8 cellular contexts compared by ENCODE assay signal in genomic region chr11:134045799-134046635, GRCh38. TPM values are rescaled to one million over a fixed set of nuclear protein-coding genes. Genes with fewer than 3 reads are reported as not detected.
DNase-seq lines count a peak whose midpoint lies in the region; ATAC-seq and TF ChIP-seq lines count a peak whose summit lies in the region.

No MANE protein-coding gene starts in this region.

- H3K27ac ChIP-seq in sigmoid colon = peak overlapping the region; percentile 74 to 98 (median 80)

- no peak for TF ChIP-seq EP300 in sigmoid colon (IDR thresholded peaks at IDR 0.05)

- peaks cover 0 to 63% (median 60%) of the 10 kb centered on the region in 4 donors for H3K4me1 ChIP-seq in sigmoid colon

- H3K27me3 ChIP-seq in sigmoid colon = no peaks in the 10 kb centered on the region

- intact Hi-C loops in sigmoid colon (cut with DNase I) = loop anchor here (2.0 to 5.0 kb wide), 2 partner anchors 76 to 115 kb away; no protein-coding TSS in a partner anchor

- H3K4me3 ChIP-seq in GM12864 (ENCODE audit: low read depth, low read length) = no peak overlapping the region
- H3K4me3 ChIP-seq in epithelial cell of esophagus (ENCODE audit: low read length) = no peak overlapping the region
- no peak overlapping the region for H3K4me3 ChIP-seq in sigmoid colon

- ATAC-seq in GM21825 (IDR thresholded peaks at IDR 0.05; ENCODE audit: unreplicated experiment) = no peak
- no peak for ATAC-seq in GM19455 (IDR thresholded peaks at IDR 0.05; ENCODE audit: unreplicated experiment)

- 71 to 82% methylated on average over 25 of the region's 25 CpGs for WGBS in sigmoid colon, 2 donors

- no peaks in the 10 kb centered on the region for H3K9me3 ChIP-seq in sigmoid colon

- no peaks in the 10 kb centered on the region for H3K36me3 ChIP-seq in sigmoid colon

- TF ChIP-seq CTCF in GM12864 (IDR thresholded peaks at IDR 0.05; ENCODE audit: low read depth, low read length, missing control alignments) = peak; percentile 42
- peak; percentile 61 for TF ChIP-seq CTCF in epithelial cell of esophagus (IDR thresholded peaks at IDR 0.05; ENCODE audit: insufficient read depth, low read depth, low read length, missing control alignments)
- TF ChIP-seq CTCF in sigmoid colon (IDR thresholded peaks at IDR 0.05) = peak; percentile 59 to 89 (median 74)

- TF ChIP-seq POLR2A in sigmoid colon (IDR thresholded peaks at IDR 0.05) = no peak

- no peak for DNase-seq in GM12864 (ENCODE audit: low read depth)
- DNase-seq in NCI-H446 treated with DMSO at 0.1 percent for 48 hours (lab: John Stamatoyannopoulos, UW) = peak; percentile 21
- DNase-seq in epithelial cell of esophagus (ENCODE audit: low read depth) = peak; percentile 34
- DNase-seq in sigmoid colon = peak; percentile 83
- no peak for DNase-seq in Ammon's horn (ENCODE audit: low spot score)
- no peak for DNase-seq in activated effector memory CD4-positive, alpha-beta T cell treated with Interleukin-2 at 50 U/mL for 16 hours

RNA-seq across cellular contexts. Expression of gene JAM3, which starts 22.9 kb away (rescaled TPM):
- 100 to 1,000 TPM in 1 of 4 donors, 10 to 100 TPM in 3; 69.4 to 125 (median 82.0) TPM for total RNA-seq in sigmoid colon
- polyA plus RNA-seq in sigmoid colon = 1 to 10 TPM in 2 of 3 donors, under 1 TPM in 1; 0.69 to 7.5 (median 3.0) TPM

Comparison
In these comparisons a context has a peak if more than half of its experiments do, and no peak if none do; other contexts are left out.
1. DNase-seq: peak in NCI-H446 treated with DMSO at 0.1 percent for 48 hours (single experiment), epithelial cell of esophagus (single experiment) and sigmoid colon (single experiment); none in GM12864 (single experiment), Ammon's horn (single experiment) and activated effector memory CD4-positive, alpha-beta T cell treated with Interleukin-2 at 50 U/mL for 16 hours (single experiment).
2. Peak in every context shown above with its lines, with median percentiles within 50 percentile points of each other: CTCF ChIP-seq.